8 cellular contexts compared by ENCODE assay signal in the genomic region with DNA sequence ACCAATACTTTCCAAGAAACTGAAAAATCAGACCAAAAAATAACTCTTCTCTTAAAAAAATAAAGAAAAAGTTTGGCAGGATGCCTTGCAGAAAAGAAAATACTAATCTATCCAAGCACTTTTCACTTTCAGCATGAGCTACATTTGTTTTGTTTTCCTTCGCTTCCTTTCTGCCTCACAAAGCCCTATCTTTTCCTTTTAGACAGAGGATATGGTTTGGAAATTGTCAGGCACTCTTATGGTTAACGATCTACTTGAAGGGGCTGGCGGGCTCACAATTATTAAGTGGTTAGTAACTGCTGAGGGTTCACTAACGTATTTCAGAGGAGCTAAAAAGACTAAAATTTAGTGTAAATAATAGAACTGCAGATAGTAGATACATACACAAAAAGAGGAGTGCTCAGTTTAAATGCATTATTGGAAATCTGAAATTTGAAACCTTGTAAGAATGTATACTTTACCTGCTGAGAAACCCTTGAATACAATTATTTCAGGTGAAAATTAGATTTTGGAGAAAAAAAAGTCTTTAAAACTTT. TPM values are rescaled to one million over a fixed set of nuclear protein-coding genes. Genes with fewer than 3 reads are reported as not detected.
DNase-seq lines count a peak whose midpoint lies in the region; ATAC-seq and TF ChIP-seq lines count a peak whose summit lies in the region.

No MANE protein-coding gene starts in this region.

- H3K9me3 ChIP-seq in OCI-LY3 (ENCODE audit: insufficient read depth, low read length) (no peaks in the 10 kb centered on the region), ectodermal cell (ENCODE audit: control insufficient read depth, low read length) (no peaks in the 10 kb centered on the region), neural progenitor cell (ENCODE audit: low read depth) (no peaks in the 10 kb centered on the region)

- H2AFZ ChIP-seq in OCI-LY3 (ENCODE audit: low read depth, low read length) (peak overlapping the region; percentile 35), neural progenitor cell (replicated peaks) (peak overlapping the region; percentile 11)

- peaks cover 7% of the 10 kb centered on the region for H3K4me1 ChIP-seq in OCI-LY3 (ENCODE audit: low read length)
- H3K4me1 ChIP-seq in ectodermal cell (ENCODE audit: control insufficient read depth, insufficient read depth, low read length) = peaks cover 4% of the 10 kb centered on the region
- peaks cover 12% of the 10 kb centered on the region for H3K4me1 ChIP-seq in neural progenitor cell

- WGBS in ectodermal cell, 2 experiments = 3% methylated on average over 4 of the region's 4 CpGs

- H3K79me2 ChIP-seq in OCI-LY3 (ENCODE audit: low read length) = peaks cover 38% of the 10 kb centered on the region
- no peaks in the 10 kb centered on the region for H3K79me2 ChIP-seq in neural progenitor cell (ENCODE audit: low read depth)

- no peak for ATAC-seq in HG02870 (IDR thresholded peaks at IDR 0.05; ENCODE audit: unreplicated experiment)

- peaks cover 32% of the 10 kb centered on the region for H3K4me1 Mint-ChIP-seq in neural progenitor cell

- H3K27me3 Mint-ChIP-seq in neural progenitor cell (ENCODE audit: insufficient read depth, low read depth) = peaks cover 11% of the 10 kb centered on the region

- peak in 2 of 3 experiments; percentile 6 to 66 for DNase-seq in NCI-H1417 (lab: John Stamatoyannopoulos, UW)
- no peak for DNase-seq in NCI-H1417 treated with DMSO at 0.1 percent for 48 hours (lab: John Stamatoyannopoulos, UW)
- peak; percentile 19 for DNase-seq in neural progenitor cell (ENCODE audit: low spot score)
- no peak for DNase-seq in mucosa of gallbladder (ENCODE audit: low spot score)
- no peak for DNase-seq in NCI-H526 (lab: John Stamatoyannopoulos, UW)

- H3K36me3 ChIP-seq in OCI-LY3 (replicated peaks; ENCODE audit: low read depth, low read length) (peaks cover 5% of the 10 kb centered on the region), ectodermal cell (ENCODE audit: control insufficient read depth, insufficient read depth, low read length) (no peaks in the 10 kb centered on the region), neural progenitor cell (no peaks in the 10 kb centered on the region)

- peaks cover 33% of the 10 kb centered on the region for H3F3A ChIP-seq in neural progenitor cell (ENCODE audit: low read depth)

- TF ChIP-seq CTCF in OCI-LY3 (IDR thresholded peaks at IDR 0.05; ENCODE audit: low read depth, low read length) (no peak), neural progenitor cell (IDR thresholded peaks at IDR 0.05) (no peak)

- H4K20me1 ChIP-seq in OCI-LY3 (ENCODE audit: insufficient read depth, low read length) (peaks cover 5% of the 10 kb centered on the region), neural progenitor cell (ENCODE audit: low read depth) (no peaks in the 10 kb centered on the region)

- H3K27ac ChIP-seq in OCI-LY3 (ENCODE audit: low read length) = no peak overlapping the region
- H3K27ac ChIP-seq in ectodermal cell (ENCODE audit: insufficient read depth, low read depth, low read length, poor library complexity, severe bottlenecking) = no peak overlapping the region
- no peak overlapping the region for H3K27ac ChIP-seq in neural progenitor cell

- peak overlapping the region; percentile 98 for H3K27ac Mint-ChIP-seq in neural progenitor cell

- peak overlapping the region; percentile 95 for H3K4me2 ChIP-seq in OCI-LY3 (ENCODE audit: low read length)
- H3K4me2 ChIP-seq in neural progenitor cell = peak overlapping the region; percentile 83

- H3K9me3 Mint-ChIP-seq in neural progenitor cell = peaks cover 2% of the 10 kb centered on the region

- H3K27me3 ChIP-seq in OCI-LY3 (ENCODE audit: low read depth, low read length) (peaks cover 37% of the 10 kb centered on the region), ectodermal cell (ENCODE audit: control insufficient read depth, insufficient read depth, low read length, poor library complexity, severe bottlenecking) (peaks cover 66% of the 10 kb centered on the region), neural progenitor cell (peaks cover 61% of the 10 kb centered on the region)

- peak overlapping the region; percentile 78 for H3K4me3 ChIP-seq in OCI-LY3 (ENCODE audit: low read length)
- peak overlapping the region; percentile 74 for H3K4me3 ChIP-seq in ectodermal cell (ENCODE audit: insufficient read depth, low read depth, low read length)
- peak overlapping the region; percentile 67 for H3K4me3 ChIP-seq in neural progenitor cell

- peaks cover 4% of the 10 kb centered on the region for H3K36me3 Mint-ChIP-seq in neural progenitor cell

- peak overlapping the region; percentile 92 for H3K9ac ChIP-seq in OCI-LY3 (ENCODE audit: low read length)
- H3K9ac ChIP-seq in neural progenitor cell = no peak overlapping the region

- peak overlapping the region; percentile 99 for H3K4me3 Mint-ChIP-seq in neural progenitor cell

RNA-seq across cellular contexts. Expression of gene CDK6, which starts 0.9 kb away (rescaled TPM):
- 8.4 TPM for polyA plus RNA-seq in ectodermal cell (2013, experiment 1 of 4)
- 8.1 TPM for polyA plus RNA-seq in ectodermal cell (2013, experiment 2 of 4)
- polyA plus RNA-seq in ectodermal cell (2013, experiment 3 of 4) = 5.0 TPM
- 6.0 TPM for polyA plus RNA-seq in ectodermal cell (2013, experiment 4 of 4)
- total RNA-seq in neural progenitor cell (ENCODE audit: low replicate concordance) = 3.6 and 6.0 TPM in 2 replicates
- 23.6 TPM for total RNA-seq in mucosa of gallbladder

Comparison
In these comparisons a context has a peak if more than half of its experiments do, and no peak if none do; other contexts are left out.
1. DNase-seq: peak in NCI-H1417 (2 of 3) and neural progenitor cell (single experiment); none in NCI-H1417 treated with DMSO at 0.1 percent for 48 hours (single experiment), mucosa of gallbladder (single experiment) and NCI-H526 (0 of 2).
2. Peak in every context shown above with its lines, with median percentiles within 50 percentile points of each other: H3K4me3 ChIP-seq.